In the genomic region with DNA sequence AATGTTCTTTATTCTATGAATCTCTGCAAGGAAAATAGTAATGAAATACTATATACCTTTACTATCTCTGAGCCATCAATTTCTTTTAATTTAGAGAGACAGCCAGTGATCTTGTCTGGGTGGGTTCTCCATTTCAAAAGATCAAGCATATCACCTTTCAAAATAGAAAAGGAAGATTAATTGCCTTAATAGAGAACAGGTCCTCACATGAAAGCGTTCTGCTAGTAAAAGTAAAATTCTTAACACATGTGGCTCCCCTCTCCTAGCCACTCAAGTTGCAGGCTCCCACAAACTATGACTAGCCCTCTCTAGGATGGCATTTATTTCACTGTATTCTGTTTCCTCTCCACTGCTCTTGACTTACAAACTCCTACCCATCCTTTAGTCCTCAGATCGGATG, we compare ENCODE assay signal across 23 cellular contexts.
"Had no signal": no experiment of that assay in that cellular context is flagged by ENCODE, and none has a peak within 500 bp of the region (broad histone marks: within the 10 kb centered on the region; RNA-seq: fewer than 3 reads in every experiment).

No MANE protein-coding gene starts in this region.

- H3K9me3 Mint-ChIP-seq: activated CD4-positive, alpha-beta memory T cell treated with anti-CD3 and anti-CD28 coated beads, Interleukin-2, amount 10 ng/mL, durations not matched to agents 7 days and 5 days; activated naive CD4-positive, alpha-beta T cell treated with anti-CD3 and anti-CD28 coated beads, Interleukin-2, amount 10 ng/mL, durations not matched to agents 7 days and 5 days; activated naive CD8-positive, alpha-beta T cell treated with anti-CD3 and anti-CD28 coated beads for 36 hours; activated T-helper 17 cell treated with anti-CD3 and anti-CD28 coated beads, Interleukin-2, amount 50 U/mL, for 72 hours; IgD-negative memory B cell; T-cell had no signal

- DNase-seq: activated CD4-positive, alpha-beta memory T cell treated with anti-CD3 and anti-CD28 coated beads, Interleukin-2, amount 10 ng/mL, durations not matched to agents 7 days and 5 days; activated CD4-positive, alpha-beta T cell treated with anti-CD3 and anti-CD28 coated beads for 36 hours; activated CD4-positive, alpha-beta T cell treated with anti-CD3 and anti-CD28 coated beads, Interleukin-2, amount 50 U/mL, for 1 hour; activated gamma-delta T cell; activated naive CD4-positive, alpha-beta T cell treated with anti-CD3 and anti-CD28 coated beads, Interleukin-2, amount 10 ng/mL, durations not matched to agents 7 days and 5 days; activated naive CD8-positive, alpha-beta T cell treated with anti-CD3 and anti-CD28 coated beads for 36 hours; activated T-cell treated with anti-CD3 and anti-CD28 coated beads for 4 hours; activated T-cell treated with anti-CD3 and anti-CD28 coated beads, Interleukin-2, amount 50 U/mL, for 48 hours; cerebellar nuclear complex; KG1; NCI-H1048; NCI-H1694; NCI-H2029; NCI-H226; PC-3; SHP77 treated with DMSO at 0.1 percent for 48 hours; T-cell; T-helper 2 cell; T1000 had no signal

- H3K4me1 Mint-ChIP-seq: activated CD4-positive, alpha-beta memory T cell treated with anti-CD3 and anti-CD28 coated beads, Interleukin-2, amount 10 ng/mL, durations not matched to agents 7 days and 5 days; activated CD4-positive, alpha-beta T cell treated with anti-CD3 and anti-CD28 coated beads for 36 hours; activated naive CD4-positive, alpha-beta T cell treated with anti-CD3 and anti-CD28 coated beads, Interleukin-2, amount 10 ng/mL, durations not matched to agents 7 days and 5 days; activated naive CD8-positive, alpha-beta T cell treated with anti-CD3 and anti-CD28 coated beads for 36 hours; activated T-helper 17 cell treated with anti-CD3 and anti-CD28 coated beads, Interleukin-2, amount 50 U/mL, for 72 hours; IgD-negative memory B cell; T-cell had no signal

- H3K27ac Mint-ChIP-seq: activated CD4-positive, alpha-beta memory T cell treated with anti-CD3 and anti-CD28 coated beads, Interleukin-2, amount 10 ng/mL, durations not matched to agents 7 days and 5 days; activated CD4-positive, alpha-beta T cell treated with anti-CD3 and anti-CD28 coated beads for 36 hours; activated naive CD4-positive, alpha-beta T cell treated with anti-CD3 and anti-CD28 coated beads, Interleukin-2, amount 10 ng/mL, durations not matched to agents 7 days and 5 days; activated naive CD8-positive, alpha-beta T cell treated with anti-CD3 and anti-CD28 coated beads for 36 hours; activated T-helper 17 cell treated with anti-CD3 and anti-CD28 coated beads, Interleukin-2, amount 50 U/mL, for 72 hours; IgD-negative memory B cell; T-cell had no signal

- FAIRE-seq: RCC 7860, TTC549 had no signal

- H3K4me3 Mint-ChIP-seq: activated CD4-positive, alpha-beta memory T cell treated with anti-CD3 and anti-CD28 coated beads, Interleukin-2, amount 10 ng/mL, durations not matched to agents 7 days and 5 days; activated CD4-positive, alpha-beta T cell treated with anti-CD3 and anti-CD28 coated beads for 36 hours; activated naive CD4-positive, alpha-beta T cell treated with anti-CD3 and anti-CD28 coated beads, Interleukin-2, amount 10 ng/mL, durations not matched to agents 7 days and 5 days; activated naive CD8-positive, alpha-beta T cell treated with anti-CD3 and anti-CD28 coated beads for 36 hours; activated T-helper 17 cell treated with anti-CD3 and anti-CD28 coated beads, Interleukin-2, amount 50 U/mL, for 72 hours; IgD-negative memory B cell; T-cell had no signal

- ATAC-seq: activated CD4-positive, alpha-beta T cell treated with anti-CD3 and anti-CD28 coated beads for 36 hours; activated T-helper 17 cell treated with anti-CD3 and anti-CD28 coated beads, Interleukin-2, amount 50 U/mL, for 72 hours; PC-3; T-cell had no signal

- H3K36me3 Mint-ChIP-seq: activated naive CD4-positive, alpha-beta T cell treated with anti-CD3 and anti-CD28 coated beads, Interleukin-2, amount 10 ng/mL, durations not matched to agents 7 days and 5 days; activated naive CD8-positive, alpha-beta T cell treated with anti-CD3 and anti-CD28 coated beads for 36 hours; IgD-negative memory B cell; T-cell had no signal

- H3K27me3 Mint-ChIP-seq: activated CD4-positive, alpha-beta T cell treated with anti-CD3 and anti-CD28 coated beads for 36 hours; activated naive CD8-positive, alpha-beta T cell treated with anti-CD3 and anti-CD28 coated beads for 36 hours had no signal
